ENCODE assay signal across 9 cellular contexts in the genomic region with DNA sequence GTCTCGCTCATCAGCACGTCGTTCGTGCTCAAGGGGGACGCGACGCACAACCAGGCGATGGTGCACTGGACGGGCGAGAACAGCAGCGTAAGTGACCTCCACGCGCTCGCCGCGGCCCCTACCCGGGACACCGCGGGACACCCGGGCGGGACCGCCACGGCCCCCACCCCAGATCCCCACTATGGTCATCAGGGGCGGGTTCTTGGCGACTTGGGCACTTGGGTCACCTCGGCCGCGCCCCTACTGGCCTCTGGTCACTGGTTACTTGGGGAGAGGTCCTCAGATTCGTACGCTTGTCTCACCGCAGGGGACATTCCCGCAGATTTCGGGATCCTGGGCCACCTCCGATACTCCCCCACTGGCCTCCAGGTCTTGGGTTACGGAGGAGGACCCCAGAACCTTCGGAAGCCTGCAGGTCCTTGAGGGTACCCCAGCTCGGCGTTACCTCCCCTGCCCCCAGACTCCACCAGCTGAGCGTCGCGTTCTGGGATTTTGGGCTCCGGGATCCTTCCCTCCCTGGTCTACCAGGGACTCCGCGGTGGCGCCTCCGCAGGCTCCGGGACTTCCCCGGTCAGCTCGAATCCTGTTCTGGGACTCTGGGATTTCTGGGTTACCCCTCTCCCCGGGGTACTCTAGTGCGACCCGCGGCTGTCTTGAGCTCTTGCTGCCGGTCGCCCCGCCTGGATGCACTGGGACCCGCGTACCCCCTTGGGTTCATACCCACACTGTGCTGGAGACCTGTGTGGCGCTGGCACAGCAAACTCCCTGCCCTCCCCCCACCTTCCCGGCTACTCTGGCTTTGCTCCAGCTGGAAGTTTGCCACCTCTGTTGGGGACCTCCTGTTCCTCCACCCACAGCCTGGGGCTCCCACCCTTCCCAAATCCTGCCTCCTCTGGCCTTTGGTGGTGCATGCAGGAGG. TPM values are rescaled to one million over a fixed set of nuclear protein-coding genes. Genes with fewer than 3 reads are reported as not detected.
DNase-seq lines count a peak whose midpoint lies in the region; ATAC-seq and TF ChIP-seq lines count a peak whose summit lies in the region.
"Had no signal": no experiment of that assay in that cellular context is flagged by ENCODE, and none has a peak within 500 bp of the region (broad histone marks: within the 10 kb centered on the region; RNA-seq: fewer than 3 reads in every experiment).

No MANE protein-coding gene starts in this region.

- peak overlapping the region; percentile 64 for H3K4me3 ChIP-seq in RWPE2 (ENCODE audit: severe bottlenecking)
- H3K4me3 ChIP-seq in right cardiac atrium (ENCODE audit: low read length) = peak overlapping the region; percentile 87

- intact Hi-C loops in right cardiac atrium (cut with DNase I) = loop anchor here (2.0 to 10.0 kb wide), 7 partner anchors 102 to 526 kb away; no protein-coding TSS in a partner anchor
- intact Hi-C loops in sciatic nerve (cut with DNase I) = loop anchor here (5.0 kb wide), 2 partner anchors 104 to 524 kb away; no protein-coding TSS in a partner anchor

- 4% methylated on average over 60 of the region's 60 CpGs for WGBS in right cardiac atrium

- ATAC-seq in RWPE2 (ENCODE audit: low read depth) (no peak), right cardiac atrium (peak; percentile 6 to 12), sciatic nerve (peak; percentile 16), GM21619 (IDR thresholded peaks at IDR 0.05; ENCODE audit: unreplicated experiment) (no peak)

- H3K9me3 ChIP-seq in RWPE2 (ENCODE audit: severe bottlenecking) (no peaks in the 10 kb centered on the region), right cardiac atrium (ENCODE audit: control insufficient read depth, low read length) (no peaks in the 10 kb centered on the region)

- no peaks in the 10 kb centered on the region for H3K36me3 ChIP-seq in RWPE2 (ENCODE audit: low read depth)

- peaks cover 29% of the 10 kb centered on the region for H3K27me3 ChIP-seq in RWPE2 (ENCODE audit: insufficient read depth, poor library complexity, severe bottlenecking)
- no peaks in the 10 kb centered on the region for H3K27me3 ChIP-seq in right cardiac atrium (ENCODE audit: control insufficient read depth, insufficient read depth)

- no peak overlapping the region for H3K27ac ChIP-seq in RWPE2 (ENCODE audit: poor library complexity, severe bottlenecking)
- no peak overlapping the region for H3K27ac ChIP-seq in right cardiac atrium (ENCODE audit: low read length)
- H3K27ac ChIP-seq: KMS-11 had no signal

- TF ChIP-seq CTCF in RWPE2 (IDR thresholded peaks at IDR 0.05; ENCODE audit: poor library complexity, severe bottlenecking) = no peak

- DNase-seq in ELF-1 (ENCODE audit: low read depth, low spot score) (peak; percentile 40), RWPE2 (ENCODE audit: low spot score) (no peak), right cardiac atrium (peak in 2 of 3 donors; percentile 65 to 66), sciatic nerve (ENCODE audit: low spot score) (peak; percentile 81), T1000 (lab: John Stamatoyannopoulos, UW) (no peak), hippocampal formation (lab: John Stamatoyannopoulos, UW) (no peak)
- no peak for DNase-seq in stimulated activated CD4-positive, alpha-beta T cell treated with anti-CD3 and anti-CD28 coated beads, Interleukin-12 subunit alpha, Interleukin-12 subunit beta, amount 100 ng/mL, for 4 hours

- no peaks in the 10 kb centered on the region for H3K4me1 ChIP-seq in RWPE2 (ENCODE audit: insufficient read depth, poor library complexity, severe bottlenecking)
- H3K4me1 ChIP-seq in right cardiac atrium (ENCODE audit: control insufficient read depth, insufficient read depth, low read length) = peaks cover 4% of the 10 kb centered on the region

RNA-seq across cellular contexts. Expression of gene SORCS2, which starts 1.0 kb away (rescaled TPM):
- total RNA-seq in right cardiac atrium (1 to 10 TPM; 2.7 to 7.3 (median 2.8) TPM), sciatic nerve (52.5 TPM)
- 2.1 TPM for polyA plus RNA-seq in right cardiac atrium

Comparison
In these comparisons a context has a peak if more than half of its experiments do, and no peak if none do; other contexts are left out.
1. DNase-seq: peak in ELF-1 (single experiment), right cardiac atrium (2 of 3) and sciatic nerve (single experiment); none in RWPE2 (single experiment), stimulated activated CD4-positive, alpha-beta T cell treated with anti-CD3 and anti-CD28 coated beads, Interleukin-12 subunit alpha, Interleukin-12 subunit beta, amount 100 ng/mL, for 4 hours (single experiment), T1000 (single experiment) and hippocampal formation (0 of 2).
2. ATAC-seq: peak in right cardiac atrium (2 of 2) and sciatic nerve (single experiment); none in RWPE2 (single experiment) and GM21619 (single experiment).